ENCODE assay signal across 20 cellular contexts in the genomic region with DNA sequence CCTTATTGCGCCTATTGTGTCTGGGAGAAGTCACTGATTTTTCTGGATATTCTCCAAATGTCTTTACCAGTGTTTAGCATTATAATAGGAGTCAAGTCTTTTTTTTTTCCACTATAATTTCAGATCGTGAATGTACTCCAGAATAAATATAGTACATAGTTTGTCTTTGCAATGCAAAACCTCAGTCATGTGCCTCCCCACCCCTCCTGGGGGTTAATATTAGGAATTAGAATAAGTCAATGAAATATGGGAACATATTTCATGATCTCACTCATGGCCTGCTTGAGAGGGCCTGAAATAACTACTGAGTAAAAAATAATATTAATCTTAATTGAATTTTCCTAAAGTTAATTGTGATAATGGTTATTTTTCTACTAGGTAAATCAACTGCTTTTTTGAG.
"Had no signal": no experiment of that assay in that cellular context is flagged by ENCODE, and none has a peak within 500 bp of the region (broad histone marks: within the 10 kb centered on the region; RNA-seq: fewer than 3 reads in every experiment).

No MANE protein-coding gene starts in this region.

- H3K4me3 ChIP-seq: colonic mucosa, esophagus squamous epithelium, gastroesophageal sphincter, lung, prostate gland, skin epidermis had no signal

- H3K4me1 Mint-ChIP-seq: nephron progenitor cell had no signal

- H3K9me3 ChIP-seq: colonic mucosa, esophagus squamous epithelium, gastroesophageal sphincter, prostate gland had no signal

- H3K36me3 ChIP-seq: colonic mucosa, esophagus squamous epithelium, gastroesophageal sphincter, prostate gland had no signal

- DNase-seq: colonic mucosa; dermis blood vessel endothelial cell; esophagus squamous epithelium; foreskin fibroblast; immature natural killer cell; left ventricle myocardium superior; mesenchymal stem cell; midbrain; naive thymus-derived CD4-positive, alpha-beta T cell; nephron progenitor cell; stimulated activated CD4-positive, alpha-beta T cell treated with anti-CD3 and anti-CD28 coated beads, Interleukin-12 subunit alpha, Interleukin-12 subunit beta, amount 100 ng/mL, for 4 hours; stimulated activated CD4-positive, alpha-beta T cell treated with anti-CD3 and anti-CD28 coated beads, Interleukin-2, amount 100 ng/mL, for 48 hours; stimulated activated naive CD4-positive, alpha-beta T cell treated with Interleukin-2 at 50 U/mL for 16 hours; trophoblast cell had no signal

- H3K9ac ChIP-seq: parathyroid adenoma had no signal

- H2AFZ ChIP-seq: parathyroid adenoma had no signal

- H3K27ac ChIP-seq: colonic mucosa, esophagus squamous epithelium, gastroesophageal sphincter, parathyroid adenoma, prostate gland, skin epidermis had no signal

- H3K4me1 ChIP-seq: colonic mucosa, esophagus squamous epithelium, gastroesophageal sphincter, parathyroid adenoma, prostate gland had no signal

- H3K27ac Mint-ChIP-seq: immature natural killer cell; naive thymus-derived CD4-positive, alpha-beta T cell; nephron progenitor cell had no signal

- ATAC-seq: gastroesophageal sphincter; left ventricle myocardium superior; naive thymus-derived CD4-positive, alpha-beta T cell; sciatic nerve had no signal

- H3K4me3 Mint-ChIP-seq: immature natural killer cell; naive thymus-derived CD4-positive, alpha-beta T cell; nephron progenitor cell had no signal

- H3K79me2 ChIP-seq: parathyroid adenoma had no signal

- H3K27me3 ChIP-seq: colonic mucosa, esophagus squamous epithelium, gastroesophageal sphincter had no signal
